In genomic region chr2:72859831-72860262, GRCh38 we compare ENCODE assay signal across 8 cellular contexts.
DNase-seq lines count a peak whose midpoint lies in the region; ATAC-seq lines count a peak whose summit lies in the region.

No MANE protein-coding gene starts in this region.

- DNase-seq in NCI-H187 (lab: John Stamatoyannopoulos, UW) (peak; percentile 3 to 26), NCI-H187 treated with DMSO at 0.1 percent for 48 hours (lab: John Stamatoyannopoulos, UW) (no peak), NCI-H2196 treated with DMSO at 0.1 percent for 48 hours (lab: John Stamatoyannopoulos, UW; ENCODE audit: unreplicated experiment) (peak; percentile 18), dedifferentiated amniotic fluid mesenchymal stem cell (ENCODE audit: extremely low spot score) (peak; percentile 27), medulla oblongata (ENCODE audit: extremely low spot score) (peak; percentile 85)
- DNase-seq in activated CD4-positive, alpha-beta T cell treated with anti-CD3 and anti-CD28 coated beads for 48 hours: peak; percentile 67
- peak; percentile 27 for DNase-seq in stimulated activated CD8-positive, alpha-beta memory T cell treated with anti-CD3 and anti-CD28 coated beads, Interleukin-4, amount 100 ng/mL, for 24 hours (ENCODE audit: low read depth)

- ATAC-seq in HG03025 (IDR thresholded peaks at IDR 0.05; ENCODE audit: low FRiP score, unreplicated experiment): peak; percentile 71
